In genomic region chr11:65556470-65557279, GRCh38 we compare ENCODE assay signal across 8 cellular contexts. TPM values are rescaled to one million over a fixed set of nuclear protein-coding genes. Genes with fewer than 3 reads are reported as not detected.
DNase-seq lines count a peak whose midpoint lies in the region; ATAC-seq and TF ChIP-seq lines count a peak whose summit lies in the region.

No MANE protein-coding gene starts in this region.

- intact Hi-C loops in CD14-positive monocyte (cut with micrococcal nuclease): no loop called here

- H3K27ac ChIP-seq in SJCRH30: no peak overlapping the region
- no peak overlapping the region for H3K27ac ChIP-seq in endodermal cell (ENCODE audit: low read depth, low read length)

- H3K4me1 ChIP-seq in SJCRH30 (peaks cover 56% of the 10 kb centered on the region), endodermal cell (ENCODE audit: control insufficient read depth, insufficient read depth, low read length) (peaks cover 17% of the 10 kb centered on the region)

- H3K36me3 ChIP-seq in SJCRH30 (no peaks in the 10 kb centered on the region), endodermal cell (ENCODE audit: control insufficient read depth, insufficient read depth, low read length) (no peaks in the 10 kb centered on the region)

- H3K4me3 ChIP-seq in SJCRH30 (peak overlapping the region; percentile 66), endodermal cell (ENCODE audit: low read length) (peak overlapping the region; percentile 49)

- ATAC-seq in HG03442 (IDR thresholded peaks at IDR 0.05; ENCODE audit: unreplicated experiment) (no peak), GM21528 (IDR thresholded peaks at IDR 0.05; ENCODE audit: low FRiP score, unreplicated experiment) (no peak), HG03469 (IDR thresholded peaks at IDR 0.05; ENCODE audit: unreplicated experiment) (no peak)

- DNase-seq in CD14-positive monocyte (ENCODE audit: low spot score): no peak
- DNase-seq in SJCRH30: no peak
- no peak for DNase-seq in endodermal cell
- DNase-seq in osteocyte (ENCODE audit: extremely low spot score, unreplicated experiment): no peak
- no peak for DNase-seq in KG1 (lab: John Stamatoyannopoulos, UW)

- H3K27ac Mint-ChIP-seq in CD14-positive monocyte (no peak overlapping the region), endodermal cell (no peak overlapping the region), osteocyte (ENCODE audit: unreplicated experiment) (peak overlapping the region; percentile 96)

- peaks cover 56% of the 10 kb centered on the region for H3K4me1 Mint-ChIP-seq in CD14-positive monocyte
- peaks cover 25% of the 10 kb centered on the region for H3K4me1 Mint-ChIP-seq in endodermal cell
- H3K4me1 Mint-ChIP-seq in osteocyte (ENCODE audit: unreplicated experiment): peaks cover 70% of the 10 kb centered on the region

- H3K27me3 Mint-ChIP-seq in CD14-positive monocyte (ENCODE audit: low read depth in 3 of 3) (peaks cover 21 to 43% (median 40%) of the 10 kb centered on the region in 3 donors), endodermal cell (ENCODE audit: insufficient read depth) (peaks cover 57% of the 10 kb centered on the region), osteocyte (ENCODE audit: unreplicated experiment) (no peaks in the 10 kb centered on the region)

- H3K36me3 Mint-ChIP-seq in CD14-positive monocyte (peaks cover 0 to 9% of the 10 kb centered on the region in 2 donors), endodermal cell (ENCODE audit: low read depth) (no peaks in the 10 kb centered on the region), osteocyte (ENCODE audit: unreplicated experiment) (peaks cover 11% of the 10 kb centered on the region)

- peaks cover 0 to 2% (median 0%) of the 10 kb centered on the region in 7 donors for H3K9me3 Mint-ChIP-seq in CD14-positive monocyte
- H3K9me3 Mint-ChIP-seq in endodermal cell: no peaks in the 10 kb centered on the region
- H3K9me3 Mint-ChIP-seq in osteocyte (ENCODE audit: unreplicated experiment): no peaks in the 10 kb centered on the region

- WGBS in endodermal cell (ENCODE audit: insufficient coverage in 1 of 2, insufficient read length in 1 of 2), 2 experiments: 86 to 92% methylated on average over 8 to 12 of the region's 12 CpGs

- H3K4me3 Mint-ChIP-seq in CD14-positive monocyte (peak overlapping the region; percentile 73 to 84), endodermal cell (peak overlapping the region; percentile 59), osteocyte (ENCODE audit: unreplicated experiment) (peak overlapping the region; percentile 81)

- H3K9ac ChIP-seq in endodermal cell (ENCODE audit: extremely low read depth, low read length, poor library complexity, severe bottlenecking): no peak overlapping the region

- H3K9me3 ChIP-seq in SJCRH30 (replicated peaks) (no peaks in the 10 kb centered on the region), endodermal cell (ENCODE audit: control insufficient read depth, low read length) (no peaks in the 10 kb centered on the region)

- TF ChIP-seq CTCF in CD14-positive monocyte (IDR thresholded peaks at IDR 0.05): no peak
- TF ChIP-seq CTCF in endodermal cell (conservative IDR thresholded peaks at IDR 0.05): no peak
- TF ChIP-seq CTCF in osteocyte (IDR thresholded peaks at IDR 0.05): no peak

- H3K27me3 ChIP-seq in SJCRH30 (no peaks in the 10 kb centered on the region), endodermal cell (ENCODE audit: control insufficient read depth, insufficient read depth, low read length, poor library complexity, severe bottlenecking) (peaks cover 15% of the 10 kb centered on the region)

RNA-seq across cellular contexts. Expression of gene LTBP3, which starts 1.5 kb away (rescaled TPM):
- 1 to 10 TPM; 3.4 to 4.6 TPM for polyA plus RNA-seq in CD14-positive monocyte
- 13.2 and 17.2 TPM in 2 replicates for total RNA-seq in SJCRH30 (2014; rRNA removed; shearing (Covaris generic))
- total RNA-seq in endodermal cell: 10 to 100 TPM; 19.7 to 24.2 TPM
- polyA plus RNA-seq in endodermal cell (2013, experiment 1 of 2): 23.3 TPM
- polyA plus RNA-seq in endodermal cell (2013, experiment 2 of 2): 23.8 TPM
- total RNA-seq in osteocyte: 219 and 256 TPM in 2 replicates

RNA-seq across cellular contexts. Expression of gene ZNRD2, which starts 13.6 kb away (rescaled TPM):
- polyA plus RNA-seq in CD14-positive monocyte: 10 to 100 TPM; 48.5 to 56.2 TPM
- total RNA-seq in SJCRH30 (2014; rRNA removed; shearing (Covaris generic)): 30.6 and 32.6 TPM in 2 replicates
- total RNA-seq in endodermal cell (10 to 100 TPM; 32.8 to 36.5 TPM), osteocyte (31.3 and 32.7 TPM in 2 replicates)
- 44.3 TPM for polyA plus RNA-seq in endodermal cell (2013, experiment 1 of 2)
- polyA plus RNA-seq in endodermal cell (2013, experiment 2 of 2): 45.3 TPM

RNA-seq across cellular contexts. Expression of gene FAM89B, which starts 15.7 kb away (rescaled TPM):
- polyA plus RNA-seq in CD14-positive monocyte: 100 to 1,000 TPM in 1 of 2 donors, 10 to 100 TPM in 1; 70.8 to 139 TPM
- total RNA-seq in SJCRH30 (2014; rRNA removed; shearing (Covaris generic)): 18.3 and 21.5 TPM in 2 replicates
- total RNA-seq in endodermal cell (10 to 100 TPM; 23.3 to 24.9 TPM), osteocyte (84.2 and 92.1 TPM in 2 replicates)
- polyA plus RNA-seq in endodermal cell (2013, experiment 1 of 2): 52.4 TPM
- 52.7 TPM for polyA plus RNA-seq in endodermal cell (2013, experiment 2 of 2)

RNA-seq across cellular contexts. Expression of gene EHBP1L1, which starts 19.2 kb away (rescaled TPM):
- 10 to 100 TPM; 29.6 to 42.6 TPM for polyA plus RNA-seq in CD14-positive monocyte
- 16.8 and 18.5 TPM in 2 replicates for total RNA-seq in SJCRH30 (2014; rRNA removed; shearing (Covaris generic))
- total RNA-seq in endodermal cell (1 to 10 TPM; 6.2 to 9.8 TPM), osteocyte (39.7 and 42.6 TPM in 2 replicates)
- 7.1 TPM for polyA plus RNA-seq in endodermal cell (2013, experiment 1 of 2)
- 5.5 TPM for polyA plus RNA-seq in endodermal cell (2013, experiment 2 of 2)

RNA-seq across cellular contexts. Expression of gene SCYL1, which starts 31.8 kb away (rescaled TPM):
- polyA plus RNA-seq in CD14-positive monocyte: 10 to 100 TPM; 18.6 to 29.7 TPM
- total RNA-seq in SJCRH30 (2014; rRNA removed; shearing (Covaris generic)): 39.1 and 41.8 TPM in 2 replicates
- 10 to 100 TPM; 62.9 to 67.4 TPM for total RNA-seq in endodermal cell
- polyA plus RNA-seq in endodermal cell (2013, experiment 1 of 2): 54.0 TPM
- 51.0 TPM for polyA plus RNA-seq in endodermal cell (2013, experiment 2 of 2)
- total RNA-seq in osteocyte: 103 and 104 TPM in 2 replicates
